ENCODE assay signal across 1 cellular context in genomic region chr21:26050857-26051256, GRCh38.
TF ChIP-seq lines count a peak whose summit lies in the region.

No MANE protein-coding gene starts in this region.

TF ChIP-seq in H1, 55 proteins besides CTCF, POLR2A, EP300 and RAD21 (continued from another document):
- TF ChIP-seq HDAC2 (IDR thresholded peaks at IDR 0.05; ENCODE audit: borderline replicate concordance in 1 of 2, low read depth in 2 of 2, low read length in 2 of 2) = no peak
